Comparison of ENCODE assay signal across 21 cellular contexts in the genomic region with DNA sequence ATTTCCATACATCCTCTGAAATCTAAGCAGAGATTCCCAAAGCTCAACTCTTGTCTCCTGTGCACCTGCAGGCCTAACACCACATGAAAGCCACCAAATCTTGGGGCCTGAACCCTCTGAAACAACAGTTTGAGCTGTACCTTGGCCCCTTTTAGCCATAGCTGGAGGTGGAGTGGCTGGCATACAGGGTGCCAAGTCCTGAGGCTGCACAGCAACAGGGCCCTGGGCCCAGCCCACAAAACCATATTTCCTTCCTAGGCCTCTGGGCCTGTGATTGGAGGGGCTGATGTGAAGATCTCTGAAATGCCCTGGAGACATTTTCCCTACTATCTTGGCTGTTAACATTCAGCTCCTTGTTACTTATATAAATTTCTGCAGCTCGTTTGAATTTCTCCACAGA. TPM values are rescaled to one million over a fixed set of nuclear protein-coding genes. Genes with fewer than 3 reads are reported as not detected.
DNase-seq lines count a peak whose midpoint lies in the region; ATAC-seq and TF ChIP-seq lines count a peak whose summit lies in the region.
"Had no signal": no experiment of that assay in that cellular context is flagged by ENCODE, and none has a peak within 500 bp of the region (broad histone marks: within the 10 kb centered on the region; RNA-seq: fewer than 3 reads in every experiment).

No MANE protein-coding gene starts in this region.

- intact Hi-C loops in CD14-positive monocyte (cut with micrococcal nuclease): no loop called here
- intact Hi-C loops in natural killer cell (cut with micrococcal nuclease): no loop called here

- ATAC-seq in activated T-helper 17 cell treated with anti-CD3 and anti-CD28 coated beads, Interleukin-2, amount 50 U/mL, for 72 hours (replicated peaks): no peak
- peak in 1 of 3 donors; percentile 37 for ATAC-seq in natural killer cell
- no peak for ATAC-seq in HG02970 (IDR thresholded peaks at IDR 0.05; ENCODE audit: low FRiP score, unreplicated experiment)
- ATAC-seq in HG03045 (IDR thresholded peaks at IDR 0.05; ENCODE audit: unreplicated experiment): no peak
- no peak for ATAC-seq in GM18870 (IDR thresholded peaks at IDR 0.05; ENCODE audit: unreplicated experiment)
- ATAC-seq: CD8-positive, alpha-beta T cell; GM12878 had no signal

- H3K4me3 ChIP-seq in Jurkat, Clone E6-1 (ENCODE audit: low read length): no peak overlapping the region
- H3K4me3 ChIP-seq: GM12878, GM23248, HAP-1 had no signal

- H3K4me3 Mint-ChIP-seq in CD14-positive monocyte (no peak overlapping the region), natural killer cell (peak overlapping the region; percentile 41)
- H3K4me3 Mint-ChIP-seq in activated T-helper 17 cell treated with anti-CD3 and anti-CD28 coated beads, Interleukin-2, amount 50 U/mL, for 72 hours: no peak overlapping the region
- H3K4me3 Mint-ChIP-seq: B cell; CD8-positive, alpha-beta T cell had no signal

- DNase-seq in CD14-positive monocyte (ENCODE audit: low spot score) (no peak), natural killer cell (no peak), germinal center (ENCODE audit: low spot score) (no peak)
- DNase-seq in Jurkat, Clone E6-1 (ENCODE audit: low read depth, low spot score): peak; percentile 54
- DNase-seq: 8988T; C1 segment of cervical spinal cord; Calu3; CD8-positive, alpha-beta T cell; DMS79 treated with DMSO at 0.1 percent for 48 hours; EL; GM23248; IMR-90; KG1 had no signal

- H3K27me3 Mint-ChIP-seq in CD14-positive monocyte (ENCODE audit: low read depth in 3 of 3) (no peaks in the 10 kb centered on the region), natural killer cell (ENCODE audit: low read depth in 2 of 2) (no peaks in the 10 kb centered on the region)
- no peaks in the 10 kb centered on the region for H3K27me3 Mint-ChIP-seq in activated T-helper 17 cell treated with anti-CD3 and anti-CD28 coated beads, Interleukin-2, amount 50 U/mL, for 72 hours
- H3K27me3 Mint-ChIP-seq: B cell had no signal

- TF ChIP-seq CTCF in CD14-positive monocyte (IDR thresholded peaks at IDR 0.05) (no peak), natural killer cell (IDR thresholded peaks at IDR 0.05) (no peak)

- peaks cover 30% of the 10 kb centered on the region for H3K4me1 Mint-ChIP-seq in CD14-positive monocyte
- peaks cover 21% of the 10 kb centered on the region for H3K4me1 Mint-ChIP-seq in activated T-helper 17 cell treated with anti-CD3 and anti-CD28 coated beads, Interleukin-2, amount 50 U/mL, for 72 hours
- H3K4me1 Mint-ChIP-seq in natural killer cell: peaks cover 62 to 74% of the 10 kb centered on the region in 2 donors

- peak overlapping the region in 6 of 7 donors; percentile 14 to 71 (median 62) for H3K27ac Mint-ChIP-seq in CD14-positive monocyte
- H3K27ac Mint-ChIP-seq in activated T-helper 17 cell treated with anti-CD3 and anti-CD28 coated beads, Interleukin-2, amount 50 U/mL, for 72 hours: peak overlapping the region; percentile 28
- H3K27ac Mint-ChIP-seq in natural killer cell: peak overlapping the region; percentile 7 to 34
- H3K27ac Mint-ChIP-seq: B cell had no signal

- H3K36me3 Mint-ChIP-seq in CD14-positive monocyte (peaks cover 35 to 45% of the 10 kb centered on the region in 2 donors), natural killer cell (no peaks in the 10 kb centered on the region)
- peaks cover 58% of the 10 kb centered on the region for H3K36me3 Mint-ChIP-seq in activated T-helper 17 cell treated with anti-CD3 and anti-CD28 coated beads, Interleukin-2, amount 50 U/mL, for 72 hours (ENCODE audit: low read depth)

- H3K9me3 Mint-ChIP-seq in CD14-positive monocyte (peaks cover 0 to 3% (median 0%) of the 10 kb centered on the region in 7 donors), natural killer cell (no peaks in the 10 kb centered on the region)
- peaks cover 3% of the 10 kb centered on the region for H3K9me3 Mint-ChIP-seq in activated T-helper 17 cell treated with anti-CD3 and anti-CD28 coated beads, Interleukin-2, amount 50 U/mL, for 72 hours

RNA-seq across cellular contexts. Expression of gene DOCK2, which starts 26.5 kb away (rescaled TPM):
- polyA plus RNA-seq in CD14-positive monocyte: 100 to 1,000 TPM in 1 of 2 donors, 10 to 100 TPM in 1; 57.5 to 115 TPM
- polyA plus RNA-seq in Jurkat, Clone E6-1 (2012; ENCODE audit: insufficient read depth, insufficient read length): 103 TPM
- 100 to 1,000 TPM; 229 to 244 TPM for total RNA-seq in activated T-helper 17 cell treated with anti-CD3 and anti-CD28 coated beads, Interleukin-2, amount 50 U/mL, for 72 hours
- total RNA-seq in natural killer cell: 100 to 1,000 TPM; 317 to 361 (median 320) TPM
- total RNA-seq: Calu3, G401 had no signal
